21 cellular contexts compared by ENCODE assay signal in genomic region chr1:29475256-29475800, GRCh38.
DNase-seq lines count a peak whose midpoint lies in the region; ATAC-seq and TF ChIP-seq lines count a peak whose summit lies in the region.
"Had no signal": no experiment of that assay in that cellular context is flagged by ENCODE, and none has a peak within 500 bp of the region (broad histone marks: within the 10 kb centered on the region; RNA-seq: fewer than 3 reads in every experiment).

No MANE protein-coding gene starts in this region.

- TF ChIP-seq CTCF in SK-N-SH (IDR thresholded peaks at IDR 0.05): no peak
- no peak for TF ChIP-seq CTCF in WERI-Rb-1 (IDR thresholded peaks at IDR 0.05; ENCODE audit: low read depth, low read length)
- TF ChIP-seq CTCF in uterus (IDR thresholded peaks at IDR 0.05): no peak

- H3K36me3 ChIP-seq in SK-N-SH (replicated peaks in 1 of 2; ENCODE audit: control insufficient read depth in 1 of 2, insufficient read depth in 2 of 2, low read length in 1 of 2) (no peaks in the 10 kb centered on the region), WERI-Rb-1 (no peaks in the 10 kb centered on the region), trophoblast cell (ENCODE audit: control insufficient read depth in 1 of 2, insufficient read depth in 2 of 2, low read length in 2 of 2) (no peaks in the 10 kb centered on the region), uterus (no peaks in the 10 kb centered on the region)
- H3K36me3 ChIP-seq: BE2C, HAP-1, Peyer's patch had no signal

- H4K20me1 ChIP-seq in SK-N-SH (ENCODE audit: insufficient read depth): no peaks in the 10 kb centered on the region

- H3K14ac ChIP-seq in trophoblast cell (ENCODE audit: low read length): no peak overlapping the region

- H3K79me2 ChIP-seq in SK-N-SH (ENCODE audit: insufficient read depth) (no peaks in the 10 kb centered on the region), trophoblast cell (ENCODE audit: control insufficient read depth, insufficient read depth, low read length, poor library complexity) (no peaks in the 10 kb centered on the region)

- peak overlapping the region in 1 of 2 experiments; percentile 100; a peak in 3 of 4 replicates for H3K27ac ChIP-seq in SK-N-SH (ENCODE audit: low read depth in 2 of 2, low read length in 1 of 2)
- H3K27ac ChIP-seq in WERI-Rb-1: peak overlapping the region; percentile 2; the same call in 1 of the 2 replicates
- H3K27ac ChIP-seq in trophoblast cell (ENCODE audit: low read depth, low read length): no peak overlapping the region
- peak overlapping the region; percentile 25 to 71 for H3K27ac ChIP-seq in uterus
- H3K27ac ChIP-seq: Peyer's patch had no signal

- H3K9me3 ChIP-seq in SK-N-SH: no peaks in the 10 kb centered on the region
- no peaks in the 10 kb centered on the region for H3K9me3 ChIP-seq in WERI-Rb-1 (ENCODE audit: severe bottlenecking)
- peaks cover 2% of the 10 kb centered on the region for H3K9me3 ChIP-seq in trophoblast cell (ENCODE audit: insufficient read depth, low read depth, low read length)
- no peaks in the 10 kb centered on the region for H3K9me3 ChIP-seq in uterus
- H3K9me3 ChIP-seq: BE2C, HAP-1, Peyer's patch had no signal

- H3K27me3 ChIP-seq in SK-N-SH (ENCODE audit: insufficient read depth) (no peaks in the 10 kb centered on the region; the same call in 1 of the 2 replicates), WERI-Rb-1 (ENCODE audit: insufficient read depth, low read depth, severe bottlenecking) (no peaks in the 10 kb centered on the region), trophoblast cell (ENCODE audit: insufficient read depth, low read length) (peaks cover 7% of the 10 kb centered on the region), uterus (no peaks in the 10 kb centered on the region)
- H3K27me3 ChIP-seq: BE2C, Peyer's patch had no signal

- H2BK12ac ChIP-seq in trophoblast cell (ENCODE audit: low read length): no peak overlapping the region

- no peak for TF ChIP-seq RAD21 in SK-N-SH (IDR thresholded peaks at IDR 0.05; ENCODE audit: low read length)

- H3K4me3 ChIP-seq in SK-N-SH (ENCODE audit: low read depth in 2 of 2, low read length in 1 of 2) (no peak overlapping the region), WERI-Rb-1 (ENCODE audit: low read depth, low read length) (no peak overlapping the region), trophoblast cell (ENCODE audit: low read depth, low read length) (no peak overlapping the region), uterus (no peak overlapping the region)
- H3K4me3 ChIP-seq: HAP-1, K562, Peyer's patch had no signal

- no peak for TF ChIP-seq POLR2A in uterus (IDR thresholded peaks at IDR 0.05)

- peak in 1 of 2 experiments; percentile 40; a peak in 1 of 4 replicates for TF ChIP-seq EP300 in SK-N-SH (IDR thresholded peaks at IDR 0.05; ENCODE audit: borderline replicate concordance in 1 of 2, low read depth in 1 of 2, low read length in 1 of 2)

- no peak overlapping the region for H3K4me2 ChIP-seq in SK-N-SH
- no peak overlapping the region for H3K4me2 ChIP-seq in trophoblast cell (ENCODE audit: low read length)

- 40% methylated on average over 2 of the region's 9 CpGs for WGBS in SK-N-SH (ENCODE audit: low lambda C conversion rate)
- no CpG with 5 or more reads among the region's 9 CpGs for WGBS in trophoblast cell (ENCODE audit: extremely low coverage, insufficient coverage, insufficient read length)

- no peak overlapping the region for H3K18ac ChIP-seq in trophoblast cell (ENCODE audit: low read length)

- H3K4ac ChIP-seq in trophoblast cell (ENCODE audit: low read depth, low read length): no peak overlapping the region

- intact Hi-C loops in uterus (cut with DNase I; ENCODE audit: low total_unique reads): no loop called here

- no peak overlapping the region for H2AFZ ChIP-seq in SK-N-SH (ENCODE audit: low read depth)
- H2AFZ ChIP-seq in trophoblast cell (ENCODE audit: insufficient read depth, low read length, poor library complexity): no peak overlapping the region

- H2BK5ac ChIP-seq in trophoblast cell (ENCODE audit: low read depth, low read length, poor library complexity): no peak overlapping the region

- H3F3A ChIP-seq in SK-N-SH (replicated peaks; ENCODE audit: insufficient read depth): no peaks in the 10 kb centered on the region

- H3K9ac ChIP-seq in SK-N-SH (no peak overlapping the region), trophoblast cell (ENCODE audit: low read length) (peak overlapping the region; percentile 14)

- CTCF ChIA-PET in SK-N-SH (lab: Yijun Ruan, JAX): no interaction called here

- ATAC-seq in SK-N-SH treated with all-trans-retinoic acid at 6 μM for 48 hours: no peak; the same call in 2 of the 3 replicates
- no peak for ATAC-seq in HG03135 (IDR thresholded peaks at IDR 0.05; ENCODE audit: unreplicated experiment)
- ATAC-seq: K562, Right ventricle myocardium inferior had no signal

- no peak overlapping the region for H3K23ac ChIP-seq in trophoblast cell (ENCODE audit: low read length)

- H3K4me1 ChIP-seq in SK-N-SH (ENCODE audit: control insufficient read depth in 1 of 2, insufficient read depth in 2 of 2, low read depth in 1 of 2, low read length in 1 of 2): peaks cover 0 to 56% of the 10 kb centered on the region in 2 experiments; a peak in 2 of 4 replicates
- H3K4me1 ChIP-seq in trophoblast cell (ENCODE audit: control insufficient read depth in 1 of 2, insufficient read depth in 2 of 2, low read length in 2 of 2): no peaks in the 10 kb centered on the region
- H3K4me1 ChIP-seq in uterus: no peaks in the 10 kb centered on the region
- H3K4me1 ChIP-seq: HAP-1, Peyer's patch had no signal

- H2BK120ac ChIP-seq in trophoblast cell (ENCODE audit: insufficient read depth, low read length, poor library complexity): no peak overlapping the region

- no peak overlapping the region for H4K91ac ChIP-seq in trophoblast cell (ENCODE audit: low read depth, low read length)

- H2AK5ac ChIP-seq in trophoblast cell (ENCODE audit: low read length): no peak overlapping the region

- no peaks in the 10 kb centered on the region for H3K9me2 ChIP-seq in SK-N-SH

- no peaks in the 10 kb centered on the region for H3K79me1 ChIP-seq in trophoblast cell (ENCODE audit: low read length)

- POLR2A ChIA-PET in SK-N-SH (lab: Yijun Ruan, JAX): no interaction called here

- DNase-seq in SK-N-SH (peak; percentile 70), WERI-Rb-1 (no peak), trophoblast cell (no peak), uterus (peak; percentile 27 to 43)
- DNase-seq in activated CD4-positive, alpha-beta T cell treated with anti-CD3 and anti-CD28 coated beads, Interleukin-2, amount 50 U/mL, for 1 hour: no peak
- DNase-seq: CD4-positive, CD25-positive, alpha-beta regulatory T cell; COR-L47; DMS 273 treated with DMSO at 0.1 percent for 48 hours; DND-41; NCI-H187; NCI-H2107; NCI-H226; NCI-H526; NK-92 treated with Interleukin-12 subunit alpha and Interleukin-12 subunit beta, amount 100 ng/mL, for 24 hours had no signal

- H4K12ac ChIP-seq in trophoblast cell (ENCODE audit: low read depth, low read length): no peak overlapping the region

- H4K8ac ChIP-seq in trophoblast cell (ENCODE audit: low read depth, low read length): no peak overlapping the region

TF ChIP-seq in SK-N-SH, 30 proteins besides CTCF, POLR2A, EP300 and RAD21:
- no peak for TF ChIP-seq MAX (IDR thresholded peaks at IDR 0.05; ENCODE audit: low read depth)
- peak; percentile 7; the same call in 1 of the 2 replicates for TF ChIP-seq RCOR1 (IDR thresholded peaks at IDR 0.05; ENCODE audit: low read length)

TF ChIP-seq in SK-N-SH treated with all-trans-retinoic acid at 6 μM for 48 hours, 23 proteins besides CTCF, POLR2A, EP300 and RAD21:
- TF ChIP-seq CSRNP3 (CRISPR knock-in tag; IDR thresholded peaks at IDR 0.05) (no peak), RARB (CRISPR knock-in tag; IDR thresholded peaks at IDR 0.05) (no peak), GLIS3 (CRISPR knock-in tag; IDR thresholded peaks at IDR 0.05) (no peak), ARNTL (CRISPR knock-in tag; IDR thresholded peaks at IDR 0.05; ENCODE audit: borderline replicate concordance, low read depth) (no peak), ZFP30 (CRISPR knock-in tag; IDR thresholded peaks at IDR 0.05) (no peak), ESRRG (CRISPR knock-in tag; IDR thresholded peaks at IDR 0.05) (no peak)

Comparison
In these comparisons a context has a peak if more than half of its experiments do, and no peak if none do; other contexts are left out.
1. DNase-seq: peak in SK-N-SH (single experiment) and uterus (2 of 2); none in WERI-Rb-1 (single experiment), trophoblast cell (0 of 2) and activated CD4-positive, alpha-beta T cell treated with anti-CD3 and anti-CD28 coated beads, Interleukin-2, amount 50 U/mL, for 1 hour (single experiment).